1 cellular context compared by ENCODE assay signal in the genomic region with DNA sequence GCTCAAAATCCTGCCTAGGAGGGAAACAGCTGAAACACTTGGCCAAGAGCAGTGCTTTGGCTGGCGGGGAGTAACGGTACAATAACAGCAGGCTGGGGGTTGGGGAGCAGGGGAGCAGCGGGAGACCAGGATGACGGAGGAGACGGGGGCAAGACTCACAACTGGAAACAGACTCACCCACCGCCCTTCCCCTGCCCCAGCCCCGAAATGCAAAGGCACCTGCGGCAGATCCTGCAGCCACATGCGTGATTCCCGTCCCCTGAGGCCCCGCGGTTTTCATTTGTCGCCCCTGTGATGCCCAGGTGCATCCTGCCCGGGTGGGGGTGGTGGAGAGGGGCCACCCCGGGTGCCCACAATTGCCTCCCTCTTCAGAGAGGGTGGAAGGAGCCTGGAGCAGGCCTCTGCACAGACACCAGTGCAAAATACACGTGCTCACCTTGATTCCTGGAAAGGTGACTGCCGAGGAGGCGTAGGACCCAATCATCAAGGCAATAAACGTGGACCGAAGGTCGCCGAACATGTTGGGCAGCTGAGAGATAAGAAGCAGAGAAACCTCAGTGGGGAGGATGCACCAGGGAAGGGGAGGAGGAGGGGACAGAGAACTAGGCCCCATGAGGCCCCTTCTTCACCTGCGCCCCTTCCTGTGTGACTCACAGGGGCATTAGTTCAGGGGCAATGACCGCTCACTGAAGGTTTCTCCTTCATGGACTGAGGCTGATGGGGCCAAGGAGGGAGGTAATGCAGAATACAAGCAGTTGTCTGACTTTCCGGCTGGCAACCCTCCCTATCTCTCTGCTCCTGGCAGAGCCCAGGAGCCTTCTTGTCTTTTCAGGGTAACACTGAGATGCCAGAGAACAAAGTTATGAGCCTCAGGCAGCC.
TF ChIP-seq lines count a peak whose summit lies in the region.

No MANE protein-coding gene starts in this region.

TF ChIP-seq in HepG2, 621 proteins besides CTCF, POLR2A, EP300 and RAD21 (continued from another document):
- TF ChIP-seq, protein P1, sequence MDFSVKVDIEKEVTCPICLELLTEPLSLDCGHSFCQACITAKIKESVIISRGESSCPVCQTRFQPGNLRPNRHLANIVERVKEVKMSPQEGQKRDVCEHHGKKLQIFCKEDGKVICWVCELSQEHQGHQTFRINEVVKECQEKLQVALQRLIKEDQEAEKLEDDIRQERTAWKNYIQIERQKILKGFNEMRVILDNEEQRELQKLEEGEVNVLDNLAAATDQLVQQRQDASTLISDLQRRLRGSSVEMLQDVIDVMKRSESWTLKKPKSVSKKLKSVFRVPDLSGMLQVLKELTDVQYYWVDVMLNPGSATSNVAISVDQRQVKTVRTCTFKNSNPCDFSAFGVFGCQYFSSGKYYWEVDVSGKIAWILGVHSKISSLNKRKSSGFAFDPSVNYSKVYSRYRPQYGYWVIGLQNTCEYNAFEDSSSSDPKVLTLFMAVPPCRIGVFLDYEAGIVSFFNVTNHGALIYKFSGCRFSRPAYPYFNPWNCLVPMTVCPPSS (IDR thresholded peaks at IDR 0.05): no peak
- peak; percentile 23; the same call in 1 of the 2 replicates for TF ChIP-seq ELF3 (CRISPR knock-in tag; IDR thresholded peaks at IDR 0.05)
- TF ChIP-seq, protein P2, sequence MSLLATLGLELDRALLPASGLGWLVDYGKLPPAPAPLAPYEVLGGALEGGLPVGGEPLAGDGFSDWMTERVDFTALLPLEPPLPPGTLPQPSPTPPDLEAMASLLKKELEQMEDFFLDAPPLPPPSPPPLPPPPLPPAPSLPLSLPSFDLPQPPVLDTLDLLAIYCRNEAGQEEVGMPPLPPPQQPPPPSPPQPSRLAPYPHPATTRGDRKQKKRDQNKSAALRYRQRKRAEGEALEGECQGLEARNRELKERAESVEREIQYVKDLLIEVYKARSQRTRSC (CRISPR knock-in tag; IDR thresholded peaks at IDR 0.05; ENCODE audit: low read depth): no peak
- TF ChIP-seq DPF2 (CRISPR knock-in tag; IDR thresholded peaks at IDR 0.05; ENCODE audit: borderline replicate concordance, low read depth): peak; percentile 61; the same call in 1 of the 2 replicates
- TF ChIP-seq, protein P3, sequence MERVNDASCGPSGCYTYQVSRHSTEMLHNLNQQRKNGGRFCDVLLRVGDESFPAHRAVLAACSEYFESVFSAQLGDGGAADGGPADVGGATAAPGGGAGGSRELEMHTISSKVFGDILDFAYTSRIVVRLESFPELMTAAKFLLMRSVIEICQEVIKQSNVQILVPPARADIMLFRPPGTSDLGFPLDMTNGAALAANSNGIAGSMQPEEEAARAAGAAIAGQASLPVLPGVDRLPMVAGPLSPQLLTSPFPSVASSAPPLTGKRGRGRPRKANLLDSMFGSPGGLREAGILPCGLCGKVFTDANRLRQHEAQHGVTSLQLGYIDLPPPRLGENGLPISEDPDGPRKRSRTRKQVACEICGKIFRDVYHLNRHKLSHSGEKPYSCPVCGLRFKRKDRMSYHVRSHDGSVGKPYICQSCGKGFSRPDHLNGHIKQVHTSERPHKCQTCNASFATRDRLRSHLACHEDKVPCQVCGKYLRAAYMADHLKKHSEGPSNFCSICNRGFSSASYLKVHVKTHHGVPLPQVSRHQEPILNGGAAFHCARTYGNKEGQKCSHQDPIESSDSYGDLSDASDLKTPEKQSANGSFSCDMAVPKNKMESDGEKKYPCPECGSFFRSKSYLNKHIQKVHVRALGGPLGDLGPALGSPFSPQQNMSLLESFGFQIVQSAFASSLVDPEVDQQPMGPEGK (CRISPR knock-in tag; IDR thresholded peaks at IDR 0.05): peak; percentile 74
- TF ChIP-seq SIN3A (IDR thresholded peaks at IDR 0.05; ENCODE audit: borderline replicate concordance, low read depth, low read length): no peak
- no peak for TF ChIP-seq ZMYM3 (CRISPR knock-in tag; IDR thresholded peaks at IDR 0.05)
- TF ChIP-seq, protein P4, sequence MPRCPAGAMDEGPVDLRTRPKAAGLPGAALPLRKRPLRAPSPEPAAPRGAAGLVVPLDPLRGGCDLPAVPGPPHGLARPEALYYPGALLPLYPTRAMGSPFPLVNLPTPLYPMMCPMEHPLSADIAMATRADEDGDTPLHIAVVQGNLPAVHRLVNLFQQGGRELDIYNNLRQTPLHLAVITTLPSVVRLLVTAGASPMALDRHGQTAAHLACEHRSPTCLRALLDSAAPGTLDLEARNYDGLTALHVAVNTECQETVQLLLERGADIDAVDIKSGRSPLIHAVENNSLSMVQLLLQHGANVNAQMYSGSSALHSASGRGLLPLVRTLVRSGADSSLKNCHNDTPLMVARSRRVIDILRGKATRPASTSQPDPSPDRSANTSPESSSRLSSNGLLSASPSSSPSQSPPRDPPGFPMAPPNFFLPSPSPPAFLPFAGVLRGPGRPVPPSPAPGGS (CRISPR knock-in tag; IDR thresholded peaks at IDR 0.05): no peak
- peak; percentile 73 for TF ChIP-seq FOSL1 (CRISPR knock-in tag; IDR thresholded peaks at IDR 0.05; ENCODE audit: borderline replicate concordance)
- peak; percentile 43; the same call in 1 of the 2 replicates for TF ChIP-seq HDAC1 (CRISPR knock-in tag; IDR thresholded peaks at IDR 0.05)
- TF ChIP-seq RARG (CRISPR knock-in tag; IDR thresholded peaks at IDR 0.05; ENCODE audit: low read depth): no peak
- TF ChIP-seq ISL2 (CRISPR knock-in tag; IDR thresholded peaks at IDR 0.05): no peak
- no peak for TF ChIP-seq FOXP1 (IDR thresholded peaks at IDR 0.05)
- peak; percentile 40; the same call in 1 of the 2 replicates for TF ChIP-seq FOXP1 (CRISPR knock-in tag; IDR thresholded peaks at IDR 0.05)
- peak; percentile 93 for TF ChIP-seq RXRB (CRISPR knock-in tag; IDR thresholded peaks at IDR 0.05; ENCODE audit: borderline replicate concordance)
- TF ChIP-seq, protein P5, sequence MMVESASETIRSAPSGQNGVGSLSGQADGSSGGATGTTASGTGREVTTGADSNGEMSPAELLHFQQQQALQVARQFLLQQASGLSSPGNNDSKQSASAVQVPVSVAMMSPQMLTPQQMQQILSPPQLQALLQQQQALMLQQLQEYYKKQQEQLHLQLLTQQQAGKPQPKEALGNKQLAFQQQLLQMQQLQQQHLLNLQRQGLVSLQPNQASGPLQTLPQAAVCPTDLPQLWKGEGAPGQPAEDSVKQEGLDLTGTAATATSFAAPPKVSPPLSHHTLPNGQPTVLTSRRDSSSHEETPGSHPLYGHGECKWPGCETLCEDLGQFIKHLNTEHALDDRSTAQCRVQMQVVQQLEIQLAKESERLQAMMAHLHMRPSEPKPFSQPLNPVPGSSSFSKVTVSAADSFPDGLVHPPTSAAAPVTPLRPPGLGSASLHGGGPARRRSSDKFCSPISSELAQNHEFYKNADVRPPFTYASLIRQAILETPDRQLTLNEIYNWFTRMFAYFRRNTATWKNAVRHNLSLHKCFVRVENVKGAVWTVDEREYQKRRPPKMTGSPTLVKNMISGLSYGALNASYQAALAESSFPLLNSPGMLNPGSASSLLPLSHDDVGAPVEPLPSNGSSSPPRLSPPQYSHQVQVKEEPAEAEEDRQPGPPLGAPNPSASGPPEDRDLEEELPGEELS (CRISPR knock-in tag; IDR thresholded peaks at IDR 0.05): peak; percentile 66
- 0 out of 2 replicates have a peak, but pooled peaks have one; percentile 24 for TF ChIP-seq SP4 (CRISPR knock-in tag; IDR thresholded peaks at IDR 0.05)
- peak; percentile 88 for TF ChIP-seq GATAD2A (CRISPR knock-in tag; IDR thresholded peaks at IDR 0.05)
- TF ChIP-seq, protein P6, sequence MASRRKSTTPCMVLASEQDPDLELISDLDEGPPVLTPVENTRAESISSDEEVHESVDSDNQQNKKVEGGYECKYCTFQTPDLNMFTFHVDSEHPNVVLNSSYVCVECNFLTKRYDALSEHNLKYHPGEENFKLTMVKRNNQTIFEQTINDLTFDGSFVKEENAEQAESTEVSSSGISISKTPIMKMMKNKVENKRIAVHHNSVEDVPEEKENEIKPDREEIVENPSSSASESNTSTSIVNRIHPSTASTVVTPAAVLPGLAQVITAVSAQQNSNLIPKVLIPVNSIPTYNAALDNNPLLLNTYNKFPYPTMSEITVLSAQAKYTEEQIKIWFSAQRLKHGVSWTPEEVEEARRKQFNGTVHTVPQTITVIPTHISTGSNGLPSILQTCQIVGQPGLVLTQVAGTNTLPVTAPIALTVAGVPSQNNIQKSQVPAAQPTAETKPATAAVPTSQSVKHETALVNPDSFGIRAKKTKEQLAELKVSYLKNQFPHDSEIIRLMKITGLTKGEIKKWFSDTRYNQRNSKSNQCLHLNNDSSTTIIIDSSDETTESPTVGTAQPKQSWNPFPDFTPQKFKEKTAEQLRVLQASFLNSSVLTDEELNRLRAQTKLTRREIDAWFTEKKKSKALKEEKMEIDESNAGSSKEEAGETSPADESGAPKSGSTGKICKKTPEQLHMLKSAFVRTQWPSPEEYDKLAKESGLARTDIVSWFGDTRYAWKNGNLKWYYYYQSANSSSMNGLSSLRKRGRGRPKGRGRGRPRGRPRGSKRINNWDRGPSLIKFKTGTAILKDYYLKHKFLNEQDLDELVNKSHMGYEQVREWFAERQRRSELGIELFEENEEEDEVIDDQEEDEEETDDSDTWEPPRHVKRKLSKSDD (CRISPR knock-in tag; IDR thresholded peaks at IDR 0.05; ENCODE audit: low read depth): no peak
- TF ChIP-seq, protein P7, sequence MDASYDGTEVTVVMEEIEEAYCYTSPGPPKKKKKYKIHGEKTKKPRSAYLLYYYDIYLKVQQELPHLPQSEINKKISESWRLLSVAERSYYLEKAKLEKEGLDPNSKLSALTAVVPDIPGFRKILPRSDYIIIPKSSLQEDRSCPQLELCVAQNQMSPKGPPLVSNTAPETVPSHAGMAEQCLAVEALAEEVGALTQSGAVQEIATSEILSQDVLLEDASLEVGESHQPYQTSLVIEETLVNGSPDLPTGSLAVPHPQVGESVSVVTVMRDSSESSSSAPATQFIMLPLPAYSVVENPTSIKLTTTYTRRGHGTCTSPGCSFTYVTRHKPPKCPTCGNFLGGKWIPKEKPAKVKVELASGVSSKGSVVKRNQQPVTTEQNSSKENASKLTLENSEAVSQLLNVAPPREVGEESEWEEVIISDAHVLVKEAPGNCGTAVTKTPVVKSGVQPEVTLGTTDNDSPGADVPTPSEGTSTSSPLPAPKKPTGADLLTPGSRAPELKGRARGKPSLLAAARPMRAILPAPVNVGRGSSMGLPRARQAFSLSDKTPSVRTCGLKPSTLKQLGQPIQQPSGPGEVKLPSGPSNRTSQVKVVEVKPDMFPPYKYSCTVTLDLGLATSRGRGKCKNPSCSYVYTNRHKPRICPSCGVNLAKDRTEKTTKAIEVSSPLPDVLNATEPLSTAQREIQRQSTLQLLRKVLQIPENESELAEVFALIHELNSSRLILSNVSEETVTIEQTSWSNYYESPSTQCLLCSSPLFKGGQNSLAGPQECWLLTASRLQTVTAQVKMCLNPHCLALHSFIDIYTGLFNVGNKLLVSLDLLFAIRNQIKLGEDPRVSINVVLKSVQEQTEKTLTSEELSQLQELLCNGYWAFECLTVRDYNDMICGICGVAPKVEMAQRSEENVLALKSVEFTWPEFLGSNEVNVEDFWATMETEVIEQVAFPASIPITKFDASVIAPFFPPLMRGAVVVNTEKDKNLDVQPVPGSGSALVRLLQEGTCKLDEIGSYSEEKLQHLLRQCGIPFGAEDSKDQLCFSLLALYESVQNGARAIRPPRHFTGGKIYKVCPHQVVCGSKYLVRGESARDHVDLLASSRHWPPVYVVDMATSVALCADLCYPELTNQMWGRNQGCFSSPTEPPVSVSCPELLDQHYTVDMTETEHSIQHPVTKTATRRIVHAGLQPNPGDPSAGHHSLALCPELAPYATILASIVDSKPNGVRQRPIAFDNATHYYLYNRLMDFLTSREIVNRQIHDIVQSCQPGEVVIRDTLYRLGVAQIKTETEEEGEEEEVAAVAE (CRISPR knock-in tag; IDR thresholded peaks at IDR 0.05; ENCODE audit: borderline replicate concordance): no peak
- TF ChIP-seq, protein P8, sequence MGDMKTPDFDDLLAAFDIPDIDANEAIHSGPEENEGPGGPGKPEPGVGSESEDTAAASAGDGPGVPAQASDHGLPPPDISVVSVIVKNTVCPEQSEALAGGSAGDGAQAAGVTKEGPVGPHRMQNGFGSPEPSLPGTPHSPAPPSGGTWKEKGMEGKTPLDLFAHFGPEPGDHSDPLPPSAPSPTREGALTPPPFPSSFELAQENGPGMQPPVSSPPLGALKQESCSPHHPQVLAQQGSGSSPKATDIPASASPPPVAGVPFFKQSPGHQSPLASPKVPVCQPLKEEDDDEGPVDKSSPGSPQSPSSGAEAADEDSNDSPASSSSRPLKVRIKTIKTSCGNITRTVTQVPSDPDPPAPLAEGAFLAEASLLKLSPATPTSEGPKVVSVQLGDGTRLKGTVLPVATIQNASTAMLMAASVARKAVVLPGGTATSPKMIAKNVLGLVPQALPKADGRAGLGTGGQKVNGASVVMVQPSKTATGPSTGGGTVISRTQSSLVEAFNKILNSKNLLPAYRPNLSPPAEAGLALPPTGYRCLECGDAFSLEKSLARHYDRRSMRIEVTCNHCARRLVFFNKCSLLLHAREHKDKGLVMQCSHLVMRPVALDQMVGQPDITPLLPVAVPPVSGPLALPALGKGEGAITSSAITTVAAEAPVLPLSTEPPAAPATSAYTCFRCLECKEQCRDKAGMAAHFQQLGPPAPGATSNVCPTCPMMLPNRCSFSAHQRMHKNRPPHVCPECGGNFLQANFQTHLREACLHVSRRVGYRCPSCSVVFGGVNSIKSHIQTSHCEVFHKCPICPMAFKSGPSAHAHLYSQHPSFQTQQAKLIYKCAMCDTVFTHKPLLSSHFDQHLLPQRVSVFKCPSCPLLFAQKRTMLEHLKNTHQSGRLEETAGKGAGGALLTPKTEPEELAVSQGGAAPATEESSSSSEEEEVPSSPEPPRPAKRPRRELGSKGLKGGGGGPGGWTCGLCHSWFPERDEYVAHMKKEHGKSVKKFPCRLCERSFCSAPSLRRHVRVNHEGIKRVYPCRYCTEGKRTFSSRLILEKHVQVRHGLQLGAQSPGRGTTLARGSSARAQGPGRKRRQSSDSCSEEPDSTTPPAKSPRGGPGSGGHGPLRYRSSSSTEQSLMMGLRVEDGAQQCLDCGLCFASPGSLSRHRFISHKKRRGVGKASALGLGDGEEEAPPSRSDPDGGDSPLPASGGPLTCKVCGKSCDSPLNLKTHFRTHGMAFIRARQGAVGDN (CRISPR knock-in tag; IDR thresholded peaks at IDR 0.05): peak; percentile 90
- no peak for TF ChIP-seq ZNF230 (CRISPR knock-in tag; IDR thresholded peaks at IDR 0.05)
- peak; percentile 59 for TF ChIP-seq HNF4A (CRISPR knock-in tag; IDR thresholded peaks at IDR 0.05)
- TF ChIP-seq ZBTB7B (CRISPR knock-in tag; IDR thresholded peaks at IDR 0.05): 0 out of 2 replicates have a peak, but pooled peaks have one; percentile 52
